In genomic region chr1:222310830-222311229, GRCh38 we compare ENCODE assay signal across 10 cellular contexts.
DNase-seq lines count a peak whose midpoint lies in the region; ATAC-seq and TF ChIP-seq lines count a peak whose summit lies in the region.
"Had no signal": no experiment of that assay in that cellular context is flagged by ENCODE, and none has a peak within 500 bp of the region (broad histone marks: within the 10 kb centered on the region; RNA-seq: fewer than 3 reads in every experiment).

No MANE protein-coding gene starts in this region.

- H3K9me3 Mint-ChIP-seq in CD4-positive, alpha-beta memory T cell: no peaks in the 10 kb centered on the region
- no peaks in the 10 kb centered on the region for H3K9me3 Mint-ChIP-seq in memory B cell

- WGBS in adrenal gland, 4 donors: 71 to 77% (median 73%) methylated on average over 5 of the region's 5 CpGs; no CpG with 5 or more reads in 1 of the 4 donors

- CTCF ChIA-PET in CD4-positive, alpha-beta memory T cell (lab: Charles Lee; ENCODE audit: partially characterized antibody): no interaction called here
- CTCF ChIA-PET in OCI-LY7 (lab: Charles Lee; ENCODE audit: unreplicated experiment): no interaction called here

- no peaks in the 10 kb centered on the region for H3K4me1 ChIP-seq in CD4-positive, alpha-beta memory T cell (ENCODE audit: insufficient read depth, low read length)
- H3K4me1 ChIP-seq in adrenal gland (replicated peaks in 1 of 2) (no peaks in the 10 kb centered on the region), OCI-LY7 (ENCODE audit: insufficient read depth, low read length, poor library complexity, severe bottlenecking) (no peaks in the 10 kb centered on the region)
- H3K4me1 ChIP-seq: SJSA1 had no signal

- H3K27me3 Mint-ChIP-seq in CD4-positive, alpha-beta memory T cell: peaks cover 0 to under 1% of the 10 kb centered on the region in 2 donors
- peaks cover 4% of the 10 kb centered on the region for H3K27me3 Mint-ChIP-seq in memory B cell

- TF ChIP-seq CTCF in adrenal gland (IDR thresholded peaks at IDR 0.05) (no peak), OCI-LY7 (conservative IDR thresholded peaks at IDR 0.05; ENCODE audit: low read length) (no peak)

- ATAC-seq in GM21529 (IDR thresholded peaks at IDR 0.05; ENCODE audit: unreplicated experiment) (peak; percentile 89), memory B cell (ENCODE audit: low read depth) (peak; percentile 57), GM19395 (IDR thresholded peaks at IDR 0.05; ENCODE audit: unreplicated experiment) (no peak), HG03378 (IDR thresholded peaks at IDR 0.05; ENCODE audit: unreplicated experiment) (no peak)
- ATAC-seq: left colon had no signal

- H3K27ac ChIP-seq in CD4-positive, alpha-beta memory T cell (ENCODE audit: low read depth, low read length): no peak overlapping the region
- H3K27ac ChIP-seq in adrenal gland (no peak overlapping the region), OCI-LY7 (ENCODE audit: low read depth, low read length, poor library complexity, severe bottlenecking) (no peak overlapping the region)
- H3K27ac ChIP-seq: SJSA1 had no signal

- no peak for TF ChIP-seq POLR2A in adrenal gland (IDR thresholded peaks at IDR 0.05)

- no peaks in the 10 kb centered on the region for H3K9me3 ChIP-seq in CD4-positive, alpha-beta memory T cell (ENCODE audit: control insufficient read depth in 1 of 2, low read length in 2 of 2)
- no peaks in the 10 kb centered on the region for H3K9me3 ChIP-seq in adrenal gland (replicated peaks in 1 of 3)
- H3K9me3 ChIP-seq in OCI-LY7 (ENCODE audit: low read length): no peaks in the 10 kb centered on the region
- H3K9me3 ChIP-seq: SJSA1 had no signal

- no TSS peak for BruUV-seq in OCI-LY7 (replicated peaks; lab: Mats Ljungman, UMichigan)

- H2AFZ ChIP-seq in OCI-LY7 (ENCODE audit: low read length): no peak overlapping the region

- H3K4me3 ChIP-seq in CD4-positive, alpha-beta memory T cell (ENCODE audit: low read length in 2 of 2): no peak overlapping the region
- H3K4me3 ChIP-seq in adrenal gland: no peak overlapping the region
- H3K4me3 ChIP-seq in OCI-LY7 (ENCODE audit: low read depth, low read length, poor library complexity, severe bottlenecking): no peak overlapping the region
- H3K4me3 ChIP-seq: SJSA1 had no signal

- no peaks in the 10 kb centered on the region for H3K36me3 Mint-ChIP-seq in CD4-positive, alpha-beta memory T cell
- H3K36me3 Mint-ChIP-seq in memory B cell: peaks cover 2% of the 10 kb centered on the region

- POLR2A ChIA-PET in CD4-positive, alpha-beta memory T cell (lab: Charles Lee; ENCODE audit: partially characterized antibody): no interaction called here
- POLR2A ChIA-PET in OCI-LY7 (lab: Charles Lee): no interaction called here

- peaks cover 6 to 23% (median 12%) of the 10 kb centered on the region in 4 donors for H3K4me1 Mint-ChIP-seq in CD4-positive, alpha-beta memory T cell
- peaks cover 4% of the 10 kb centered on the region for H3K4me1 Mint-ChIP-seq in memory B cell

- no peaks in the 10 kb centered on the region for H3K79me2 ChIP-seq in OCI-LY7 (ENCODE audit: insufficient read depth, low read depth, low read length)

- no peaks in the 10 kb centered on the region for H3K27me3 ChIP-seq in CD4-positive, alpha-beta memory T cell (ENCODE audit: insufficient read depth, low read length)
- no peaks in the 10 kb centered on the region for H3K27me3 ChIP-seq in adrenal gland
- H3K27me3 ChIP-seq: SJSA1 had no signal

- no peak overlapping the region for H3K4me2 ChIP-seq in OCI-LY7 (ENCODE audit: low read length)

- H3K27ac Mint-ChIP-seq in CD4-positive, alpha-beta memory T cell: no peak overlapping the region
- no peak overlapping the region for H3K27ac Mint-ChIP-seq in memory B cell

- H3K36me3 ChIP-seq in CD4-positive, alpha-beta memory T cell (ENCODE audit: insufficient read depth, low read length): no peaks in the 10 kb centered on the region
- no peaks in the 10 kb centered on the region for H3K36me3 ChIP-seq in adrenal gland (replicated peaks in 1 of 2)
- no peaks in the 10 kb centered on the region for H3K36me3 ChIP-seq in OCI-LY7 (ENCODE audit: insufficient read depth, low read length)
- H3K36me3 ChIP-seq: SJSA1 had no signal

- no peaks in the 10 kb centered on the region; the same call in 1 of the 2 replicates for H3K9me2 ChIP-seq in OCI-LY7 (ENCODE audit: insufficient read depth, low read length)

- peak overlapping the region in 3 of 8 donors; percentile 4 to 26 (median 5) for H3K4me3 Mint-ChIP-seq in CD4-positive, alpha-beta memory T cell
- no peak overlapping the region for H3K4me3 Mint-ChIP-seq in memory B cell

- DNase-seq in CD4-positive, alpha-beta memory T cell: peak in 4 of 5 donors; percentile 9 to 43 (median 18)
- DNase-seq in adrenal gland (peak in 5 of 7 donors; percentile 13 to 79 (median 19)), memory B cell (ENCODE audit: low spot score in 2 of 2) (no peak), OCI-LY7 (ENCODE audit: low spot score) (no peak), A172 (ENCODE audit: low spot score) (no peak)
- DNase-seq: left colon had no signal

- H4K20me1 ChIP-seq in OCI-LY7 (ENCODE audit: insufficient read depth, low read length): no peaks in the 10 kb centered on the region

- intact Hi-C loops in CD4-positive, alpha-beta memory T cell (cut with micrococcal nuclease): loop anchor here (1.0 kb wide), 1 partner anchor 13 kb away; no protein-coding TSS in a partner anchor
- intact Hi-C loops in adrenal gland (cut with DNase I): no loop called here
- intact Hi-C loops in OCI-LY7 (cut with micrococcal nuclease; ENCODE audit: unreplicated experiment): no loop called here

Comparison
In these comparisons a context has a peak if more than half of its experiments do, and no peak if none do; other contexts are left out.
1. DNase-seq: peak in CD4-positive, alpha-beta memory T cell (4 of 5) and adrenal gland (5 of 7); none in memory B cell (0 of 2), OCI-LY7 (single experiment) and A172 (single experiment).
2. ATAC-seq: peak in GM21529 (single experiment) and memory B cell (single experiment); none in GM19395 (single experiment) and HG03378 (single experiment).